8 cellular contexts compared by ENCODE assay signal in genomic region chr10:986881-987634, GRCh38. TPM values are rescaled to one million over a fixed set of nuclear protein-coding genes. Genes with fewer than 3 reads are reported as not detected.
DNase-seq lines count a peak whose midpoint lies in the region; ATAC-seq, FAIRE-seq and TF ChIP-seq lines count a peak whose summit lies in the region.

No MANE protein-coding gene starts in this region.

- peak overlapping the region; percentile 93 for H3K9ac ChIP-seq in GM12878 (ENCODE audit: control insufficient read depth, insufficient read depth, low read length)

- intact Hi-C loops in Caco-2 (cut with micrococcal nuclease; ENCODE audit: unreplicated experiment) (no loop called here), GM12878 (cut with micrococcal nuclease; ENCODE audit: unreplicated experiment) (loop anchor here (5.0 kb wide), 1 partner anchor 55 kb away; no protein-coding TSS in a partner anchor), lower lobe of right lung (cut with DNase I) (no loop called here)

- RAD21 ChIA-PET in GM12878 (lab: Charles Lee; ENCODE audit: unreplicated experiment), result interaction anchor here (1.1 to 2.3 kb wide), 7 partner anchors 13 to 62 kb away, joined by 3 to 9 read pairs (median 4); partner anchors contain the start of gene IDI1

- no peaks in the 10 kb centered on the region for H3K27me3 ChIP-seq in Caco-2 (replicated peaks; ENCODE audit: control insufficient read depth, insufficient read depth, low read length)
- H3K27me3 ChIP-seq in GM12878 (replicated peaks in 1 of 2; ENCODE audit: control insufficient read depth in 2 of 2, insufficient read depth in 2 of 2, low read length in 1 of 2), result no peaks in the 10 kb centered on the region
- no peaks in the 10 kb centered on the region for H3K27me3 ChIP-seq in lower lobe of right lung (ENCODE audit: low read depth)

- H3K4me3 Mint-ChIP-seq in Caco-2 (ENCODE audit: unreplicated experiment), result peak overlapping the region; percentile 99

- TF ChIP-seq POLR2A in GM12878 (IDR thresholded peaks at IDR 0.05; ENCODE audit: low read depth, low read length), result no peak

- CTCF ChIA-PET in Caco-2 (lab: Charles Lee) (interaction anchor here (0.9 to 2.8 kb wide), 4 partner anchors 13 to 54 kb away, joined by 5 to 14 read pairs (median 8); no protein-coding TSS in a partner anchor), GM12878 (lab: Yijun Ruan, JAX) (interaction anchor here (1.2 to 2.1 kb wide), 5 partner anchors 13 to 71 kb away, joined by 3 to 6 read pairs (median 4); no protein-coding TSS in a partner anchor)

- H3K36me3 Mint-ChIP-seq in Caco-2 (ENCODE audit: insufficient read depth, unreplicated experiment), result peaks cover 76% of the 10 kb centered on the region

- in situ Hi-C loops in GM12878 (cut with MboI), result no loop called here

- POLR2A ChIA-PET in Caco-2 (lab: Charles Lee), result interaction anchor here (0.6 to 6.2 kb wide), 9 partner anchors 13 to 67 kb away, joined by 3 to 123 read pairs (median 5); partner anchors contain the start of genes IDI1 and LARP4B
- POLR2A ChIA-PET in GM12878 (lab: Charles Lee), result interaction anchor here (1.0 to 3.5 kb wide), 7 partner anchors 13 to 65 kb away, joined by 3 to 23 read pairs (median 3); partner anchors contain the start of gene IDI1

- H3K4me1 ChIP-seq in Caco-2 (peaks cover 60% of the 10 kb centered on the region), GM12878 (ENCODE audit: control insufficient read depth, insufficient read depth, low read length) (peaks cover 14% of the 10 kb centered on the region), lower lobe of right lung (peaks cover 42% of the 10 kb centered on the region), urinary bladder (ENCODE audit: insufficient read depth) (peaks cover 3% of the 10 kb centered on the region)

- no peaks in the 10 kb centered on the region for H3K27me3 Mint-ChIP-seq in Caco-2 (ENCODE audit: insufficient read depth, unreplicated experiment)

- SMC1A ChIA-PET in GM12878 (lab: Charles Lee; ENCODE audit: uncharacterized antibody, unreplicated experiment), result interaction anchor here (0.6 to 4.5 kb wide), 13 partner anchors 11 to 93 kb away, joined by 3 to 25 read pairs (median 4); partner anchors contain the start of gene LARP4B

- TF ChIP-seq CTCF in Caco-2 (IDR thresholded peaks at IDR 0.05; ENCODE audit: insufficient read depth in 1 of 2, low read depth in 1 of 2, low read length in 1 of 2, severe bottlenecking in 1 of 2, unreplicated experiment in 1 of 2) (no peak), GM12878 (IDR thresholded peaks at IDR 0.05 in 2 of 3, conservative IDR thresholded peaks at IDR 0.05 in 1 of 3; ENCODE audit: control insufficient read depth in 2 of 3, extremely low read depth in 1 of 3, insufficient read depth in 1 of 3, low read depth in 3 of 3, low read length in 3 of 3) (no peak), lower lobe of right lung (IDR thresholded peaks at IDR 0.05) (no peak)

- H3K4me2 ChIP-seq in GM12878 (ENCODE audit: control insufficient read depth, insufficient read depth), result peak overlapping the region; percentile 83

- H3K9me3 ChIP-seq in Caco-2, result peaks cover 4% of the 10 kb centered on the region; the same call in 1 of the 2 replicates
- H3K9me3 ChIP-seq in GM12878 (replicated peaks; ENCODE audit: control insufficient read depth, insufficient read depth, low read length), result no peaks in the 10 kb centered on the region; the same call in 2 of the 3 replicates
- H3K9me3 ChIP-seq in lower lobe of right lung, result no peaks in the 10 kb centered on the region

- H3K27ac ChIP-seq in GM12878 (ENCODE audit: control insufficient read depth, insufficient read depth) (peak overlapping the region; percentile 92), lower lobe of right lung (peak overlapping the region; percentile 96), urinary bladder (ENCODE audit: low read depth) (no peak overlapping the region)

- peak overlapping the region; percentile 99 for H3K27ac Mint-ChIP-seq in Caco-2 (ENCODE audit: unreplicated experiment)

- peak; percentile 52 for FAIRE-seq in GM12878 (lab: Jason Lieb, UNC)

- 59% methylated on average over 14 of the region's 14 CpGs for WGBS in GM12878 (ENCODE audit: insufficient coverage, insufficient replicate concordance, low lambda C conversion rate, missing lambda C conversion rate)
- WGBS in urinary bladder, result 65% methylated on average over 14 of the region's 14 CpGs

- H3K9me3 Mint-ChIP-seq in Caco-2 (ENCODE audit: unreplicated experiment), result no peaks in the 10 kb centered on the region

- DNase-seq in Caco-2 (peak; percentile 44 to 51), M059J (ENCODE audit: low read depth) (peak; percentile 64), GM12878 (ENCODE audit: low read depth, low spot score) (no peak), lower lobe of right lung (no peak), germinal center (ENCODE audit: low spot score) (no peak)

- H3K79me2 ChIP-seq in GM12878 (ENCODE audit: control insufficient read depth, insufficient read depth, low read length), result peaks cover 46% of the 10 kb centered on the region

- TF ChIP-seq EP300 in GM12878 (IDR thresholded peaks at IDR 0.05; ENCODE audit: borderline replicate concordance in 1 of 2, control insufficient read depth in 1 of 2, low read depth in 2 of 2, low read length in 2 of 2), result no peak

- no peak for TF ChIP-seq RAD21 in GM12878 (IDR thresholded peaks at IDR 0.05; ENCODE audit: insufficient read depth, low read depth, low read length)

- BruUV-seq in Caco-2 (replicated peaks; lab: Mats Ljungman, UMichigan), result no TSS peak
- BruUV-seq in GM12878 (replicated peaks; lab: Mats Ljungman, UMichigan), result no TSS peak

- H2AFZ ChIP-seq in GM12878 (ENCODE audit: control insufficient read depth, low read depth, low read length), result no peak overlapping the region

- peaks cover 46% of the 10 kb centered on the region for H3K4me1 Mint-ChIP-seq in Caco-2 (ENCODE audit: low read depth, unreplicated experiment)

- H3K36me3 ChIP-seq in Caco-2 (ENCODE audit: control insufficient read depth, insufficient read depth, low read length) (0 out of 2 replicates have a peak, but pooled peaks cover 1% of the 10 kb centered on the region), GM12878 (ENCODE audit: control insufficient read depth in 2 of 2, insufficient read depth in 2 of 2, low read length in 1 of 2) (peaks cover 3% of the 10 kb centered on the region in 2 experiments; a peak in 3 of 4 replicates), lower lobe of right lung (no peaks in the 10 kb centered on the region), urinary bladder (ENCODE audit: insufficient read depth) (no peaks in the 10 kb centered on the region)

- H3K4me3 ChIP-seq in Caco-2 (ENCODE audit: low read depth, low read length) (peak overlapping the region; percentile 86), GM12878 (peak overlapping the region; percentile 75), lower lobe of right lung (peak overlapping the region; percentile 97), urinary bladder (ENCODE audit: low read depth, low read length) (peak overlapping the region; percentile 92)

- H4K20me1 ChIP-seq in GM12878 (ENCODE audit: control insufficient read depth, insufficient read depth), result peaks cover 3% of the 10 kb centered on the region; the same call in 1 of the 2 replicates

- ATAC-seq in GM12878, result no peak
- ATAC-seq in lower lobe of right lung, result no peak
- no peak for ATAC-seq in GM21423 (IDR thresholded peaks at IDR 0.05; ENCODE audit: unreplicated experiment)
- no peak for ATAC-seq in HG03460 (IDR thresholded peaks at IDR 0.05; ENCODE audit: unreplicated experiment)

RNA-seq across cellular contexts. Expression of gene GTPBP4, which starts 1.2 kb away (rescaled TPM):
- total RNA-seq in Caco-2 (2022) (175 and 202 TPM in 2 replicates), GM12878 (2014; rRNA removed) (58.5 and 64.6 TPM in 2 replicates), GM12878 (2014; rRNA removed; fragmentation: Illumina TruSeq; extraction: Trizol) (88.7 and 89.6 TPM in 2 replicates), GM12878 (2021) (82.2 and 93.9 TPM in 2 replicates), lower lobe of right lung (28.9 TPM), urinary bladder (28.4 TPM)
- 11.2 and 20.7 TPM in 2 replicates for total RNA-seq in M059J (2014; rRNA removed; shearing (Covaris generic))
- total RNA-seq in GM12878 (2013; cell fraction: nucleolus; rRNA removed), result 89.9 and 93.0 TPM in 2 replicates
- polyA plus RNA-seq in GM12878 (2011; ENCODE audit: low read depth), result 24.6 TPM
- polyA plus RNA-seq in GM12878 (2011; rRNA removed) (62.0 and 68.8 TPM in 2 replicates), GM12878 (2014; fragmentation: Illumina TruSeq; extraction: Trizol) (74.9 and 99.3 TPM in 2 replicates), GM12878 (2014; fragmentation: Nextera tagmentation; extraction: Ambion mirVana) (10 to 100 TPM; 60.3 to 68.0 TPM), GM12878 (2014; rRNA removed) (61.7 and 66.3 TPM in 2 replicates), GM12878 (2016; fragmentation: Nextera tagmentation; extraction: Ambion mirVana) (100 to 1,000 TPM; 115 to 118 TPM), urinary bladder (27.4 TPM)
- polyA plus RNA-seq in GM12878 (2011; cell fraction: cytosol; rRNA removed), result 23.3 and 23.5 TPM in 2 replicates
- polyA plus RNA-seq in GM12878 (2011; cell fraction: nucleus; rRNA removed), result 45.3 and 63.4 TPM in 2 replicates
- 37.8 and 48.2 TPM in 2 replicates for polyA plus RNA-seq in GM12878 (2012)
- 34.4 and 44.0 TPM in 2 replicates for polyA minus RNA-seq in GM12878 (2011; rRNA and poly(A)+ RNA removed)
- 9.5 and 14.7 TPM in 2 replicates for polyA minus RNA-seq in GM12878 (2011; cell fraction: cytosol; rRNA and poly(A)+ RNA removed)
- 28.4 and 54.9 TPM in 2 replicates for polyA minus RNA-seq in GM12878 (2011; cell fraction: nucleus; rRNA and poly(A)+ RNA removed)

RNA-seq across cellular contexts. Expression of gene IDI2, which starts 38.6 kb away (rescaled TPM):
- total RNA-seq in Caco-2 (2022), result not detected in 2 replicates
- not detected in 2 replicates for total RNA-seq in M059J (2014; rRNA removed; shearing (Covaris generic))
- not detected in 2 replicates for total RNA-seq in GM12878 (2013; cell fraction: nucleolus; rRNA removed)
- not detected in 2 replicates for total RNA-seq in GM12878 (2014; rRNA removed)
- total RNA-seq in GM12878 (2014; rRNA removed; fragmentation: Illumina TruSeq; extraction: Trizol), result not detected in 2 replicates
- total RNA-seq in GM12878 (2021), result not detected in 2 replicates
- polyA plus RNA-seq in GM12878 (2011; ENCODE audit: low read depth), result not detected
- polyA plus RNA-seq in GM12878 (2011; rRNA removed), result not detected in 2 replicates
- polyA plus RNA-seq in GM12878 (2011; cell fraction: cytosol; rRNA removed), result not detected in 2 replicates
- polyA plus RNA-seq in GM12878 (2011; cell fraction: nucleus; rRNA removed), result not detected in 2 replicates
- polyA plus RNA-seq in GM12878 (2012), result not detected in 2 replicates
- polyA plus RNA-seq in GM12878 (2014; fragmentation: Illumina TruSeq; extraction: Trizol), result 0.06 TPM in 1 of 2 replicates, not detected in the other
- not detected for polyA plus RNA-seq in GM12878 (2014; fragmentation: Nextera tagmentation; extraction: Ambion mirVana)
- not detected in 2 replicates for polyA plus RNA-seq in GM12878 (2014; rRNA removed)
- polyA plus RNA-seq in GM12878 (2016; fragmentation: Nextera tagmentation; extraction: Ambion mirVana), result not detected
- not detected in 2 replicates for polyA minus RNA-seq in GM12878 (2011; rRNA and poly(A)+ RNA removed)
- polyA minus RNA-seq in GM12878 (2011; cell fraction: cytosol; rRNA and poly(A)+ RNA removed), result not detected in 2 replicates
- not detected in 2 replicates for polyA minus RNA-seq in GM12878 (2011; cell fraction: nucleus; rRNA and poly(A)+ RNA removed)
- total RNA-seq in lower lobe of right lung, result not detected
- not detected for total RNA-seq in urinary bladder
- polyA plus RNA-seq in urinary bladder, result not detected

RNA-seq across cellular contexts. Expression of gene LARP4B, which starts 55.6 kb away (rescaled TPM):
- total RNA-seq in Caco-2 (2022), result 230 and 235 TPM in 2 replicates
- 8.4 and 24.0 TPM in 2 replicates for total RNA-seq in M059J (2014; rRNA removed; shearing (Covaris generic))
- 249 and 268 TPM in 2 replicates for total RNA-seq in GM12878 (2013; cell fraction: nucleolus; rRNA removed)
- 47.6 and 50.2 TPM in 2 replicates for total RNA-seq in GM12878 (2014; rRNA removed)
- total RNA-seq in GM12878 (2014; rRNA removed; fragmentation: Illumina TruSeq; extraction: Trizol), result 29.8 and 30.1 TPM in 2 replicates
- 109 and 119 TPM in 2 replicates for total RNA-seq in GM12878 (2021)
- 11.3 TPM for polyA plus RNA-seq in GM12878 (2011; ENCODE audit: low read depth)
- polyA plus RNA-seq in GM12878 (2011; rRNA removed), result 49.2 and 65.8 TPM in 2 replicates
- 42.1 and 45.3 TPM in 2 replicates for polyA plus RNA-seq in GM12878 (2011; cell fraction: cytosol; rRNA removed)
- 116 and 127 TPM in 2 replicates for polyA plus RNA-seq in GM12878 (2011; cell fraction: nucleus; rRNA removed)
- 28.3 and 32.4 TPM in 2 replicates for polyA plus RNA-seq in GM12878 (2012)
- 32.1 and 38.9 TPM in 2 replicates for polyA plus RNA-seq in GM12878 (2014; fragmentation: Illumina TruSeq; extraction: Trizol)
- polyA plus RNA-seq in GM12878 (2014; fragmentation: Nextera tagmentation; extraction: Ambion mirVana), result 10 to 100 TPM; 10.5 to 12.1 TPM
- polyA plus RNA-seq in GM12878 (2014; rRNA removed), result 51.0 and 53.5 TPM in 2 replicates
- 10 to 100 TPM; 21.6 to 39.9 TPM for polyA plus RNA-seq in GM12878 (2016; fragmentation: Nextera tagmentation; extraction: Ambion mirVana)
- polyA minus RNA-seq in GM12878 (2011; rRNA and poly(A)+ RNA removed), result 91.2 and 92.1 TPM in 2 replicates
- polyA minus RNA-seq in GM12878 (2011; cell fraction: cytosol; rRNA and poly(A)+ RNA removed), result 36.3 and 36.9 TPM in 2 replicates
- 69.2 and 120 TPM in 2 replicates for polyA minus RNA-seq in GM12878 (2011; cell fraction: nucleus; rRNA and poly(A)+ RNA removed)
- total RNA-seq in lower lobe of right lung, result 114 TPM
- total RNA-seq in urinary bladder, result 28.4 TPM
- 19.1 TPM for polyA plus RNA-seq in urinary bladder

Comparison
In these comparisons a context has a peak if more than half of its experiments do, and no peak if none do; other contexts are left out.
1. DNase-seq: peak in Caco-2 (2 of 2) and M059J (single experiment); none in GM12878 (single experiment), lower lobe of right lung (single experiment) and germinal center (single experiment).
2. Peak in every context shown above with its lines, with median percentiles within 50 percentile points of each other: H3K4me3 ChIP-seq.